Comparison of ENCODE assay signal across 8 cellular contexts in genomic region chr11:130390071-130390758, GRCh38. TPM values are rescaled to one million over a fixed set of nuclear protein-coding genes. Genes with fewer than 3 reads are reported as not detected.
A peak's percentile ranks its signal among the peaks of the same experiment; 100 is the strongest.
DNase-seq lines count a peak whose midpoint lies in the region; ATAC-seq and TF ChIP-seq lines count a peak whose summit lies in the region.

No MANE protein-coding gene starts in this region.

- no peak for TF ChIP-seq POLR2A in GM18505 (IDR thresholded peaks at IDR 0.05; ENCODE audit: borderline replicate concordance, extremely low read depth, insufficient read depth, insufficient read length)

- no peak for ATAC-seq in GM18505 (IDR thresholded peaks at IDR 0.05; ENCODE audit: unreplicated experiment)
- no peak for ATAC-seq in HG03439 (IDR thresholded peaks at IDR 0.05; ENCODE audit: unreplicated experiment)
- no peak for ATAC-seq in GM21447 (IDR thresholded peaks at IDR 0.05; ENCODE audit: unreplicated experiment)
- no peak for ATAC-seq in HG03108 (IDR thresholded peaks at IDR 0.05; ENCODE audit: unreplicated experiment)

- in situ Hi-C loops in G401 (cut with HindIII; ENCODE audit: low sequenced_read_pairs), result no loop called here

- peak; percentile 70 for TF ChIP-seq CTCF in epithelial cell of proximal tubule (conservative IDR thresholded peaks at IDR 0.05; ENCODE audit: low read depth, low read length)

- H3K4me3 ChIP-seq in epithelial cell of proximal tubule (ENCODE audit: low read depth, low read length), result no peak overlapping the region

- DNase-seq in G401 (ENCODE audit: low spot score) (peak; percentile 49), NCI-H774 (lab: John Stamatoyannopoulos, UW) (peak; percentile 72), epithelial cell of proximal tubule (ENCODE audit: low read depth) (peak; percentile 27), nucleus accumbens (lab: John Stamatoyannopoulos, UW) (peak in 39 of 56 donors; percentile 3 to 74 (median 33))

RNA-seq across cellular contexts. Expression of gene ADAMTS8, which starts 38.2 kb away (rescaled TPM):
- not detected in 2 replicates for total RNA-seq in G401 (2014; rRNA removed; shearing (Covaris generic))
- not detected in 2 replicates for total RNA-seq in epithelial cell of proximal tubule

RNA-seq across cellular contexts. Expression of gene ADAMTS15, which starts 58.2 kb away (rescaled TPM):
- total RNA-seq in G401 (2014; rRNA removed; shearing (Covaris generic)), result not detected in 2 replicates
- 0.58 and 2.4 TPM in 2 replicates for total RNA-seq in epithelial cell of proximal tubule
